11 cellular contexts compared by ENCODE assay signal in the genomic region with DNA sequence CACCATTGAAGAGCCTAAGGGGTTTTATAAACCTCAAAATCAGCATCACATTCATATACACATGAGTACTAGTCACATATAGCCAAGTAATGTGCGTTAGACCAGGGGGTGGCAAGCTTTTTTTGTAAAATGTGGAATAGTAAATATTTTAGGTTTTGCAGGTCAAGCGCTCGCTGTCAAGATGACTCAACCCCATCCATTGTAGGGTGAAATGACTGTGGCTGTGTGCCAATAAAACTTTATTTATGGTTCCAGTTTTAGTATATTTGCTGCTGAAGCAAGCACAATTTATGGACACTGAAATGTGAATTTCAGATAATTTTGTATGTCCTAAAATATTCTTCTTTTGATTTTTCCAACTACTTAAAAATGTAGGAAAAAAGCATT. TPM values are rescaled to one million over a fixed set of nuclear protein-coding genes. Genes with fewer than 3 reads are reported as not detected.
DNase-seq lines count a peak whose midpoint lies in the region; ATAC-seq and TF ChIP-seq lines count a peak whose summit lies in the region.
"Had no signal": no experiment of that assay in that cellular context is flagged by ENCODE, and none has a peak within 500 bp of the region (broad histone marks: within the 10 kb centered on the region; RNA-seq: fewer than 3 reads in every experiment).

No MANE protein-coding gene starts in this region.

- TF ChIP-seq POLR2A in heart left ventricle (IDR thresholded peaks at IDR 0.05), result no peak
- TF ChIP-seq POLR2A in uterus (IDR thresholded peaks at IDR 0.05), result no peak

- no peaks in the 10 kb centered on the region for H3K36me3 ChIP-seq in heart left ventricle
- H3K36me3 ChIP-seq in left lung, result no peaks in the 10 kb centered on the region
- H3K36me3 ChIP-seq in uterus, result no peaks in the 10 kb centered on the region
- H3K36me3 ChIP-seq: neutrophil had no signal

- no peak for TF ChIP-seq CTCF in heart left ventricle (IDR thresholded peaks at IDR 0.05)
- no peak for TF ChIP-seq CTCF in left lung (IDR thresholded peaks at IDR 0.05)
- TF ChIP-seq CTCF in uterus (IDR thresholded peaks at IDR 0.05), result no peak

- intact Hi-C loops in heart left ventricle (cut with DNase I) (loop anchor here in 1 of 10 donors (1.0 kb wide), 1 partner anchor 12 kb away; no protein-coding TSS in a partner anchor), left ventricle myocardium superior (cut with micrococcal nuclease) (no loop called here), left lung (cut with DNase I) (no loop called here), uterus (cut with DNase I; ENCODE audit: low total_unique reads) (no loop called here)

- H3K9me3 ChIP-seq in heart left ventricle, result peaks cover 0 to 3% (median 0%) of the 10 kb centered on the region in 12 donors
- H3K9me3 ChIP-seq in left lung, result no peaks in the 10 kb centered on the region
- H3K9me3 ChIP-seq in uterus, result no peaks in the 10 kb centered on the region
- H3K9me3 ChIP-seq: neutrophil had no signal

- no peak for DNase-seq in heart left ventricle
- DNase-seq in left ventricle myocardium superior, result no peak
- peak; percentile 63 for DNase-seq in amniotic epithelial cell (ENCODE audit: low read depth)
- no peak for DNase-seq in left lung
- no peak for DNase-seq in uterus
- no peak for DNase-seq in SKM-1 (lab: John Stamatoyannopoulos, UW; ENCODE audit: unreplicated experiment)
- DNase-seq in DMS114 treated with DMSO at 0.1 percent for 48 hours (lab: John Stamatoyannopoulos, UW; ENCODE audit: unreplicated experiment), result no peak
- DNase-seq: activated CD8-positive, alpha-beta T cell treated with anti-CD3 and anti-CD28 coated beads for 36 hours; NCI-H1417 treated with DMSO at 0.1 percent for 48 hours had no signal

- H3K4me1 ChIP-seq in heart left ventricle (peaks cover 0 to 66% (median 36%) of the 10 kb centered on the region in 12 donors), left lung (peaks cover 31 to 52% of the 10 kb centered on the region in 2 donors), uterus (peaks cover 0 to 4% of the 10 kb centered on the region in 2 donors)

- peak overlapping the region in 10 of 12 donors; percentile 19 to 80 (median 69) for H3K27ac ChIP-seq in heart left ventricle
- peak overlapping the region; percentile 84 to 86 for H3K27ac ChIP-seq in left lung
- peak overlapping the region; percentile 69 to 84 for H3K27ac ChIP-seq in uterus
- H3K27ac ChIP-seq: neutrophil had no signal

- H3K4me3 ChIP-seq in heart left ventricle, result peak overlapping the region in 1 of 12 donors; percentile 34
- no peak overlapping the region for H3K4me3 ChIP-seq in left lung
- no peak overlapping the region for H3K4me3 ChIP-seq in uterus

- H3K27me3 ChIP-seq in heart left ventricle (no peaks in the 10 kb centered on the region), left lung (no peaks in the 10 kb centered on the region), uterus (no peaks in the 10 kb centered on the region)
- H3K27me3 ChIP-seq: neutrophil had no signal

- ATAC-seq in heart left ventricle, result no peak
- no peak for ATAC-seq in left ventricle myocardium superior
- no peak for ATAC-seq in left lung
- ATAC-seq in HG03378 (IDR thresholded peaks at IDR 0.05; ENCODE audit: unreplicated experiment), result no peak

- WGBS in heart left ventricle, 4 donors, result 86 to 96% (median 95%) methylated on average over 3 of the region's 3 CpGs

RNA-seq across cellular contexts. Expression of a gene that starts 21.6 kb away (rescaled TPM):
- total RNA-seq in heart left ventricle (10 to 100 TPM in 1 of 9 donors, 1 to 10 TPM in 8; 2.8 to 20.0 (median 5.8) TPM), left ventricle myocardium superior (4.8 TPM), left lung (10 to 100 TPM; 17.0 to 18.8 TPM), uterus (10 to 100 TPM; 10.5 to 77.9 (median 22.8) TPM)
- 1 to 10 TPM; 6.9 to 7.0 TPM for polyA plus RNA-seq in heart left ventricle

RNA-seq across cellular contexts. Expression of a gene that starts 46.8 kb away (rescaled TPM):
- total RNA-seq in heart left ventricle (not detected), left ventricle myocardium superior (not detected), left lung (not detected), uterus (not detected)
- not detected for polyA plus RNA-seq in heart left ventricle
- total RNA-seq: activated CD8-positive, alpha-beta T cell treated with anti-CD3 and anti-CD28 coated beads for 36 hours had no signal
